1 cellular context compared by ENCODE assay signal in genomic region chr10:128211953-128212727, GRCh38.
A peak's percentile ranks its signal among the peaks of the same experiment; 100 is the strongest.
TF ChIP-seq lines count a peak whose summit lies in the region.

No MANE protein-coding gene starts in this region.

TF ChIP-seq in HepG2, 621 proteins besides CTCF, POLR2A, EP300 and RAD21 (continued from another document and continues in another):
- peak; percentile 43; the same call in 1 of the 2 replicates for TF ChIP-seq ZNF687 (CRISPR knock-in tag; IDR thresholded peaks at IDR 0.05)
- no peak for TF ChIP-seq MAZ (IDR thresholded peaks at IDR 0.05; ENCODE audit: borderline replicate concordance, low read depth, low read length)
- TF ChIP-seq MAZ (CRISPR knock-in tag; IDR thresholded peaks at IDR 0.05; ENCODE audit: low read depth) = peak; percentile 54; the same call in 1 of the 2 replicates
- no peak for TF ChIP-seq ARNT (IDR thresholded peaks at IDR 0.05)
- peak; percentile 44 to 60; a peak in 2 of 4 replicates for TF ChIP-seq HMGXB4 (CRISPR knock-in tag; IDR thresholded peaks at IDR 0.05; ENCODE audit: borderline replicate concordance in 1 of 2, low read depth in 1 of 2)
- TF ChIP-seq CBFB (CRISPR knock-in tag; IDR thresholded peaks at IDR 0.05) = 0 out of 2 replicates have a peak, but pooled peaks have one; percentile 37
- TF ChIP-seq MAFF (IDR thresholded peaks at IDR 0.05; ENCODE audit: low read depth, low read length) = no peak
- TF ChIP-seq ZNF143 (CRISPR knock-in tag; IDR thresholded peaks at IDR 0.05) = no peak
- no peak for TF ChIP-seq PHF21A (CRISPR knock-in tag; IDR thresholded peaks at IDR 0.05)
- TF ChIP-seq ZNF362 (CRISPR knock-in tag; IDR thresholded peaks at IDR 0.05; ENCODE audit: borderline replicate concordance) = no peak
- no peak for TF ChIP-seq IRF9 (CRISPR knock-in tag; IDR thresholded peaks at IDR 0.05; ENCODE audit: borderline replicate concordance)
- no peak for TF ChIP-seq MTERF4 (CRISPR knock-in tag; IDR thresholded peaks at IDR 0.05)
- peak; percentile 63; the same call in 1 of the 2 replicates for TF ChIP-seq KDM2A (CRISPR knock-in tag; IDR thresholded peaks at IDR 0.05; ENCODE audit: borderline replicate concordance, low read depth)
- TF ChIP-seq ZNF891 (CRISPR knock-in tag; IDR thresholded peaks at IDR 0.05) = no peak
- no peak for TF ChIP-seq MATR3 (CRISPR knock-in tag; IDR thresholded peaks at IDR 0.05)
- TF ChIP-seq SP1 (IDR thresholded peaks at IDR 0.05) = no peak
- TF ChIP-seq SP1 (CRISPR knock-in tag; IDR thresholded peaks at IDR 0.05) = peak; percentile 46; the same call in 1 of the 2 replicates
- TF ChIP-seq ZBTB7B (CRISPR knock-in tag; IDR thresholded peaks at IDR 0.05) = no peak
- TF ChIP-seq HOXA3 (CRISPR knock-in tag; IDR thresholded peaks at IDR 0.05) = 0 out of 2 replicates have a peak, but pooled peaks have one; percentile 13
- TF ChIP-seq CERS6 (CRISPR knock-in tag; IDR thresholded peaks at IDR 0.05) = no peak
- no peak for TF ChIP-seq ZNF350 (CRISPR knock-in tag; IDR thresholded peaks at IDR 0.05; ENCODE audit: borderline replicate concordance, low read depth)
- TF ChIP-seq ZNF17 (CRISPR knock-in tag; IDR thresholded peaks at IDR 0.05) = no peak
- TF ChIP-seq IRX3 (CRISPR knock-in tag; IDR thresholded peaks at IDR 0.05; ENCODE audit: borderline replicate concordance, low read depth) = no peak
- TF ChIP-seq TAF1 (CRISPR knock-in tag; IDR thresholded peaks at IDR 0.05) = no peak
- no peak for TF ChIP-seq ZFP36L2 (CRISPR knock-in tag; IDR thresholded peaks at IDR 0.05)
- no peak for TF ChIP-seq ZNF850 (CRISPR knock-in tag; conservative IDR thresholded peaks at IDR 0.05)
- no peak for TF ChIP-seq SNAPC5 (CRISPR knock-in tag; IDR thresholded peaks at IDR 0.05; ENCODE audit: borderline replicate concordance)
- TF ChIP-seq HMG20A (CRISPR knock-in tag; IDR thresholded peaks at IDR 0.05; ENCODE audit: borderline replicate concordance) = no peak
- TF ChIP-seq ZNF318 (CRISPR knock-in tag; IDR thresholded peaks at IDR 0.05) = no peak
- no peak for TF ChIP-seq LRRFIP1 (CRISPR knock-in tag; conservative IDR thresholded peaks at IDR 0.05)
- no peak for TF ChIP-seq ZNF556 (CRISPR knock-in tag; IDR thresholded peaks at IDR 0.05; ENCODE audit: borderline replicate concordance)
